Comparison of ENCODE assay signal across 7 cellular contexts in genomic region chr1:10377365-10378029, GRCh38. TPM values are rescaled to one million over a fixed set of nuclear protein-coding genes. Genes with fewer than 3 reads are reported as not detected.
DNase-seq lines count a peak whose midpoint lies in the region; ATAC-seq, FAIRE-seq and TF ChIP-seq lines count a peak whose summit lies in the region.
"Not testable (repeated sequence)": the region's sequence is repeated elsewhere in the genome, so short reads cannot be mapped to it uniquely, and the experiment has no call there.

No MANE protein-coding gene starts in this region.

- not testable (repeated sequence) for H3K4me3 Mint-ChIP-seq in activated CD4-positive, alpha-beta memory T cell treated with anti-CD3 and anti-CD28 coated beads for 36 hours; effector memory CD8-positive, alpha-beta T cell; progenitor cell of endocrine pancreas (ENCODE audit: low read depth)

- in situ Hi-C loops in G401 (cut with HindIII; ENCODE audit: low sequenced_read_pairs): not testable (repeated sequence)

- not testable (repeated sequence) for BruUV-seq in OCI-LY7 (replicated peaks; lab: Mats Ljungman, UMichigan)

- not testable (repeated sequence) for H3K27ac Mint-ChIP-seq in activated CD4-positive, alpha-beta memory T cell treated with anti-CD3 and anti-CD28 coated beads for 36 hours; effector memory CD8-positive, alpha-beta T cell
- peak overlapping the region; percentile 67 for H3K27ac Mint-ChIP-seq in progenitor cell of endocrine pancreas

- dilution Hi-C loops in keratinocyte (cut with MboI; ENCODE audit: extremely low pct_ligation_motif_present, low sequenced_read_pairs): not testable (repeated sequence)

- not testable (repeated sequence) for H3K27me3 ChIP-seq in keratinocyte (ENCODE audit: control insufficient read depth, extremely low read depth, insufficient read depth, low read length)

- H2AFZ ChIP-seq in OCI-LY7 (ENCODE audit: low read length); keratinocyte (ENCODE audit: control insufficient read depth, low read length): not testable (repeated sequence)

- TF ChIP-seq CTCF in OCI-LY7 (conservative IDR thresholded peaks at IDR 0.05; ENCODE audit: low read length) (peak; percentile 80), keratinocyte (optimal IDR thresholded peaks at IDR 0.05 in 1 of 3, IDR thresholded peaks at IDR 0.05 in 1 of 3, conservative IDR thresholded peaks at IDR 0.05 in 1 of 3; ENCODE audit: extremely low read depth in 1 of 3, insufficient read depth in 2 of 3, low read length in 3 of 3) (peak; percentile 52 to 76 (median 75)), progenitor cell of endocrine pancreas (IDR thresholded peaks at IDR 0.05; ENCODE audit: unreplicated experiment) (peak; percentile 59)

- FAIRE-seq in keratinocyte (lab: Jason Lieb, UNC): peak; percentile 26

- H3K36me3 ChIP-seq in OCI-LY7 (ENCODE audit: insufficient read depth, low read length): not testable (repeated sequence)
- H3K36me3 ChIP-seq in keratinocyte (ENCODE audit: control insufficient read depth in 2 of 2, extremely low read depth in 1 of 2, insufficient read depth in 2 of 2, low read length in 2 of 2): peaks cover 0 to 13% of the 10 kb centered on the region in 2 experiments

- H3K79me2 ChIP-seq in OCI-LY7 (ENCODE audit: insufficient read depth, low read depth, low read length); keratinocyte (ENCODE audit: control insufficient read depth, insufficient read depth, low read length): not testable (repeated sequence)

- H3K36me3 Mint-ChIP-seq in activated CD4-positive, alpha-beta memory T cell treated with anti-CD3 and anti-CD28 coated beads for 36 hours; effector memory CD8-positive, alpha-beta T cell (ENCODE audit: insufficient read depth): not testable (repeated sequence)
- H3K36me3 Mint-ChIP-seq in progenitor cell of endocrine pancreas (ENCODE audit: insufficient read depth): peaks cover 23% of the 10 kb centered on the region

- H3K9me1 ChIP-seq in keratinocyte (ENCODE audit: control insufficient read depth, extremely low read depth, insufficient read depth, low read length): not testable (repeated sequence)

- peak; percentile 31 for ATAC-seq in effector memory CD8-positive, alpha-beta T cell (replicated peaks)

- not testable (repeated sequence) for H3K27ac ChIP-seq in OCI-LY7 (ENCODE audit: low read depth, low read length, poor library complexity, severe bottlenecking)
- peak overlapping the region; percentile 38 for H3K27ac ChIP-seq in keratinocyte (ENCODE audit: control insufficient read depth, insufficient read depth, low read length)

- intact Hi-C loops in OCI-LY7 (cut with micrococcal nuclease; ENCODE audit: unreplicated experiment): loop anchor here (1.0 kb wide), 1 partner anchor 51 kb away; no protein-coding TSS in a partner anchor
- intact Hi-C loops in activated CD4-positive, alpha-beta memory T cell treated with anti-CD3 and anti-CD28 coated beads for 36 hours (cut with micrococcal nuclease): loop anchor here (2.0 kb wide), 1 partner anchor 51 kb away; no protein-coding TSS in a partner anchor

- H3K4me2 ChIP-seq in OCI-LY7 (ENCODE audit: low read length); keratinocyte (ENCODE audit: control insufficient read depth, extremely low read depth, insufficient read depth, low read depth, low read length): not testable (repeated sequence)

- not testable (repeated sequence) for H3K4me1 ChIP-seq in OCI-LY7 (ENCODE audit: insufficient read depth, low read length, poor library complexity, severe bottlenecking); keratinocyte (ENCODE audit: control insufficient read depth, extremely low read depth, insufficient read depth, low read length)

- DNase-seq in G401 (ENCODE audit: low spot score) (peak; percentile 76), Kasumi-1 (lab: John Stamatoyannopoulos, UW) (peak; percentile 80 to 88), OCI-LY7 (ENCODE audit: low spot score) (peak; percentile 74), progenitor cell of endocrine pancreas (ENCODE audit: low spot score, unreplicated experiment) (peak; percentile 14)
- DNase-seq in activated CD4-positive, alpha-beta memory T cell treated with anti-CD3 and anti-CD28 coated beads for 36 hours: peak; percentile 26
- peak; percentile 11 to 15 (median 14) for DNase-seq in effector memory CD8-positive, alpha-beta T cell
- DNase-seq in keratinocyte (ENCODE audit: low read depth, low spot score): not testable (repeated sequence)

- H3K9me3 Mint-ChIP-seq in activated CD4-positive, alpha-beta memory T cell treated with anti-CD3 and anti-CD28 coated beads for 36 hours; effector memory CD8-positive, alpha-beta T cell; progenitor cell of endocrine pancreas (ENCODE audit: low read depth): not testable (repeated sequence)

- not testable (repeated sequence) for H3K4me3 ChIP-seq in OCI-LY7 (ENCODE audit: low read depth, low read length, poor library complexity, severe bottlenecking); keratinocyte (ENCODE audit: control insufficient read depth in 2 of 3, extremely low read depth in 1 of 3, insufficient read depth in 2 of 3, low read depth in 1 of 3, low read length in 3 of 3)

- CTCF ChIA-PET in OCI-LY7 (lab: Charles Lee; ENCODE audit: unreplicated experiment): not testable (repeated sequence)
- CTCF ChIA-PET in activated CD4-positive, alpha-beta memory T cell treated with anti-CD3 and anti-CD28 coated beads for 36 hours (lab: Charles Lee): interaction anchor here (0.7 to 1.4 kb wide), 3 partner anchors 50 to 193 kb away, joined by 3 read pairs; no protein-coding TSS in a partner anchor

- H4K20me1 ChIP-seq in OCI-LY7 (ENCODE audit: insufficient read depth, low read length); keratinocyte (ENCODE audit: control insufficient read depth, extremely low read depth, insufficient read depth, low read length): not testable (repeated sequence)

- not testable (repeated sequence) for H3K9me2 ChIP-seq in OCI-LY7 (ENCODE audit: insufficient read depth, low read length)

- H3K9me3 ChIP-seq in OCI-LY7 (ENCODE audit: low read length); keratinocyte (ENCODE audit: control insufficient read depth, low read depth, low read length): not testable (repeated sequence)

- not testable (repeated sequence) for H3K27me3 Mint-ChIP-seq in activated CD4-positive, alpha-beta memory T cell treated with anti-CD3 and anti-CD28 coated beads for 36 hours; effector memory CD8-positive, alpha-beta T cell; progenitor cell of endocrine pancreas

- not testable (repeated sequence) for H3K4me1 Mint-ChIP-seq in activated CD4-positive, alpha-beta memory T cell treated with anti-CD3 and anti-CD28 coated beads for 36 hours (ENCODE audit: low read depth); effector memory CD8-positive, alpha-beta T cell (ENCODE audit: low read depth in 2 of 2); progenitor cell of endocrine pancreas (ENCODE audit: low read depth)

- H3K9ac ChIP-seq in keratinocyte (ENCODE audit: control insufficient read depth, extremely low read depth, insufficient read depth, low read length): not testable (repeated sequence)

- POLR2A ChIA-PET in OCI-LY7 (lab: Charles Lee): interaction anchor here (0.7 kb wide), 1 partner anchor 125 kb away, joined by 3 read pairs; no protein-coding TSS in a partner anchor
- POLR2A ChIA-PET in activated CD4-positive, alpha-beta memory T cell treated with anti-CD3 and anti-CD28 coated beads for 36 hours (lab: Charles Lee): not testable (repeated sequence)

RNA-seq across cellular contexts. Expression of gene PGD, which starts 21.4 kb away (rescaled TPM):
- 266 and 357 TPM in 2 replicates for total RNA-seq in G401 (2014; rRNA removed; shearing (Covaris generic))
- 50.3 and 69.3 TPM in 2 replicates for total RNA-seq in OCI-LY7 (2014; rRNA removed; shearing (Covaris generic))
- total RNA-seq in OCI-LY7 (2022) (146 and 157 TPM in 2 replicates), progenitor cell of endocrine pancreas (254 and 263 TPM in 2 replicates)
- total RNA-seq in activated CD4-positive, alpha-beta memory T cell treated with anti-CD3 and anti-CD28 coated beads for 36 hours: 10 to 100 TPM; 94.6 to 96.7 TPM
- 67.2 to 104 TPM (median 79.1 TPM) in 3 replicates for polyA plus RNA-seq in keratinocyte
- 68.5 TPM for polyA plus RNA-seq in keratinocyte (2011; ENCODE audit: low read depth)
- polyA plus RNA-seq in keratinocyte (2011; cell fraction: cytosol; rRNA removed): 63.1 and 79.2 TPM in 2 replicates
- 76.3 and 82.2 TPM in 2 replicates for polyA plus RNA-seq in keratinocyte (2011; cell fraction: nucleus; rRNA removed)
- 53.6 and 220 TPM in 2 replicates for polyA plus RNA-seq in keratinocyte (2012; ENCODE audit: low replicate concordance)
- 115 to 139 TPM (median 134 TPM) in 3 replicates for polyA minus RNA-seq in keratinocyte
- polyA minus RNA-seq in keratinocyte (2011; cell fraction: cytosol; rRNA and poly(A)+ RNA removed): 69.6 TPM
- 37.8 and 47.8 TPM in 2 replicates for polyA minus RNA-seq in keratinocyte (2011; cell fraction: nucleus; rRNA and poly(A)+ RNA removed)

RNA-seq across cellular contexts. Expression of gene CENPS, which starts 52.7 kb away (rescaled TPM):
- 11.0 and 14.3 TPM in 2 replicates for total RNA-seq in G401 (2014; rRNA removed; shearing (Covaris generic))
- 13.6 and 18.8 TPM in 2 replicates for total RNA-seq in OCI-LY7 (2014; rRNA removed; shearing (Covaris generic))
- total RNA-seq in OCI-LY7 (2022) (18.4 and 18.8 TPM in 2 replicates), progenitor cell of endocrine pancreas (22.2 and 22.5 TPM in 2 replicates)
- 10 to 100 TPM; 20.0 to 22.7 TPM for total RNA-seq in activated CD4-positive, alpha-beta memory T cell treated with anti-CD3 and anti-CD28 coated beads for 36 hours
- 4.6 to 13.3 TPM (median 10.3 TPM) in 3 replicates for polyA plus RNA-seq in keratinocyte
- 6.6 TPM for polyA plus RNA-seq in keratinocyte (2011; ENCODE audit: low read depth)
- polyA plus RNA-seq in keratinocyte (2011; cell fraction: cytosol; rRNA removed): 8.5 and 9.2 TPM in 2 replicates
- 2.7 and 4.3 TPM in 2 replicates for polyA plus RNA-seq in keratinocyte (2011; cell fraction: nucleus; rRNA removed)
- polyA plus RNA-seq in keratinocyte (2012; ENCODE audit: low replicate concordance): 6.8 and 19.8 TPM in 2 replicates
- 1.6 to 4.4 TPM (median 2.6 TPM) in 3 replicates for polyA minus RNA-seq in keratinocyte
- 4.6 TPM for polyA minus RNA-seq in keratinocyte (2011; cell fraction: cytosol; rRNA and poly(A)+ RNA removed)
- polyA minus RNA-seq in keratinocyte (2011; cell fraction: nucleus; rRNA and poly(A)+ RNA removed): 1.3 and 1.6 TPM in 2 replicates
